ENCODE assay signal across 1 cellular context in the genomic region with DNA sequence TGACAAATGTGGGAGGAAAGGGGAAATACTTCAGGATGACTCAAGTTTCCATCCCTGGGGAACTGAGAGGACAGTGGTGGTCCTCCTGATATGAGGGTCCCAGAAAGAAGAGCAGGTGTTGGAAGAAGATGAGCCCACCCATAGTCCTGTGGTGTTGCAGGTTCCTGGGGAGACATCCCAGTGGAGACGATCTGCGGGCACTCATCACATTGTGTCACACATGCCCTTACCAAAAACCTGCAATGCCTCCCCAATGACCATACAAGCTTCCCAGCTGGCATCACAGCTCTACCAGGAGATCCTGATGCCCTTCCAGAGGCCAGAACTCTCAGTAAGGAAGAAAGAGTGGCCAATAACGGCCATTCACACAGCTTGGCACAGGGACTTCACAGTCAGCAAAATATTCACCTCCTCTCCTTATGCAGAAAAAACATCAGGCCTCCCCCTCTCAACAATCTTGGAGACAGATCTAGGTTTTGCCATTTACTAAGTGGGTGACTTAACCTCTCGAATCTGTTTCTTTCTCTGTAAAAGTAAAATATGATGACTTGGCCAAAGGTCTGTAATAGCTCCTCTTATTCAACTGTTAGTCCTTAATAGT.
TF ChIP-seq lines count a peak whose summit lies in the region.

No MANE protein-coding gene starts in this region.

TF ChIP-seq in WTC11, 78 proteins besides CTCF, POLR2A, EP300 and RAD21:
- TF ChIP-seq CBFB (CRISPR knock-in tag; IDR thresholded peaks at IDR 0.05; ENCODE audit: low read depth) (no peak), NFATC4 (CRISPR knock-in tag; IDR thresholded peaks at IDR 0.05) (no peak), FOXK1 (CRISPR knock-in tag; IDR thresholded peaks at IDR 0.05) (no peak), ZNF219 (CRISPR knock-in tag; IDR thresholded peaks at IDR 0.05; ENCODE audit: borderline replicate concordance) (no peak)
- TF ChIP-seq, protein P1, sequence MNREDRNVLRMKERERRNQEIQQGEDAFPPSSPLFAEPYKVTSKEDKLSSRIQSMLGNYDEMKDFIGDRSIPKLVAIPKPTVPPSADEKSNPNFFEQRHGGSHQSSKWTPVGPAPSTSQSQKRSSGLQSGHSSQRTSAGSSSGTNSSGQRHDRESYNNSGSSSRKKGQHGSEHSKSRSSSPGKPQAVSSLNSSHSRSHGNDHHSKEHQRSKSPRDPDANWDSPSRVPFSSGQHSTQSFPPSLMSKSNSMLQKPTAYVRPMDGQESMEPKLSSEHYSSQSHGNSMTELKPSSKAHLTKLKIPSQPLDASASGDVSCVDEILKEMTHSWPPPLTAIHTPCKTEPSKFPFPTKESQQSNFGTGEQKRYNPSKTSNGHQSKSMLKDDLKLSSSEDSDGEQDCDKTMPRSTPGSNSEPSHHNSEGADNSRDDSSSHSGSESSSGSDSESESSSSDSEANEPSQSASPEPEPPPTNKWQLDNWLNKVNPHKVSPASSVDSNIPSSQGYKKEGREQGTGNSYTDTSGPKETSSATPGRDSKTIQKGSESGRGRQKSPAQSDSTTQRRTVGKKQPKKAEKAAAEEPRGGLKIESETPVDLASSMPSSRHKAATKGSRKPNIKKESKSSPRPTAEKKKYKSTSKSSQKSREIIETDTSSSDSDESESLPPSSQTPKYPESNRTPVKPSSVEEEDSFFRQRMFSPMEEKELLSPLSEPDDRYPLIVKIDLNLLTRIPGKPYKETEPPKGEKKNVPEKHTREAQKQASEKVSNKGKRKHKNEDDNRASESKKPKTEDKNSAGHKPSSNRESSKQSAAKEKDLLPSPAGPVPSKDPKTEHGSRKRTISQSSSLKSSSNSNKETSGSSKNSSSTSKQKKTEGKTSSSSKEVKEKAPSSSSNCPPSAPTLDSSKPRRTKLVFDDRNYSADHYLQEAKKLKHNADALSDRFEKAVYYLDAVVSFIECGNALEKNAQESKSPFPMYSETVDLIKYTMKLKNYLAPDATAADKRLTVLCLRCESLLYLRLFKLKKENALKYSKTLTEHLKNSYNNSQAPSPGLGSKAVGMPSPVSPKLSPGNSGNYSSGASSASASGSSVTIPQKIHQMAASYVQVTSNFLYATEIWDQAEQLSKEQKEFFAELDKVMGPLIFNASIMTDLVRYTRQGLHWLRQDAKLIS (CRISPR knock-in tag; IDR thresholded peaks at IDR 0.05; ENCODE audit: borderline replicate concordance), result no peak
- TF ChIP-seq, protein P2, sequence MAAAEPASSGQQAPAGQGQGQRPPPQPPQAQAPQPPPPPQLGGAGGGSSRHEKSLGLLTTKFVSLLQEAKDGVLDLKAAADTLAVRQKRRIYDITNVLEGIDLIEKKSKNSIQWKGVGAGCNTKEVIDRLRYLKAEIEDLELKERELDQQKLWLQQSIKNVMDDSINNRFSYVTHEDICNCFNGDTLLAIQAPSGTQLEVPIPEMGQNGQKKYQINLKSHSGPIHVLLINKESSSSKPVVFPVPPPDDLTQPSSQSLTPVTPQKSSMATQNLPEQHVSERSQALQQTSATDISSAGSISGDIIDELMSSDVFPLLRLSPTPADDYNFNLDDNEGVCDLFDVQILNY (CRISPR knock-in tag; IDR thresholded peaks at IDR 0.05), result no peak
- TF ChIP-seq, protein P3, sequence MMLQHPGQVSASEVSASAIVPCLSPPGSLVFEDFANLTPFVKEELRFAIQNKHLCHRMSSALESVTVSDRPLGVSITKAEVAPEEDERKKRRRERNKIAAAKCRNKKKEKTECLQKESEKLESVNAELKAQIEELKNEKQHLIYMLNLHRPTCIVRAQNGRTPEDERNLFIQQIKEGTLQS (CRISPR knock-in tag; conservative IDR thresholded peaks at IDR 0.05), result no peak
